Comparison of ENCODE assay signal across 29 cellular contexts in genomic region chr5:56279291-56279690, GRCh38. TPM values are rescaled to one million over a fixed set of nuclear protein-coding genes. Genes with fewer than 3 reads are reported as not detected.
DNase-seq lines count a peak whose midpoint lies in the region; ATAC-seq and TF ChIP-seq lines count a peak whose summit lies in the region.
"Had no signal": no experiment of that assay in that cellular context is flagged by ENCODE, and none has a peak within 500 bp of the region (broad histone marks: within the 10 kb centered on the region; RNA-seq: fewer than 3 reads in every experiment).

No MANE protein-coding gene starts in this region.

- H3K4me2 ChIP-seq in GM23338 = no peak overlapping the region
- no peak overlapping the region for H3K4me2 ChIP-seq in neuronal stem cell (ENCODE audit: insufficient read depth, low read length, poor library complexity, severe bottlenecking)
- H3K4me2 ChIP-seq in MM.1S (ENCODE audit: low read depth, low read length) = no peak overlapping the region

- ATAC-seq in GM23338 (no peak), heart right ventricle (peak in 5 of 8 donors; percentile 47 to 72 (median 62)), GM21447 (IDR thresholded peaks at IDR 0.05; ENCODE audit: unreplicated experiment) (no peak)
- ATAC-seq: activated naive CD8-positive, alpha-beta T cell treated with anti-CD3 and anti-CD28 coated beads, Interleukin-2, amount 50 U/mL, for 24 hours; CD8-positive, alpha-beta T cell; foreskin keratinocyte had no signal

- H3F3A ChIP-seq in GM23338 (replicated peaks; ENCODE audit: low read depth) = no peaks in the 10 kb centered on the region
- H3F3A ChIP-seq in MM.1S (ENCODE audit: insufficient read depth, low read length) = no peaks in the 10 kb centered on the region

- H3K9me2 ChIP-seq in GM23338 (ENCODE audit: insufficient read depth) (0 out of 2 replicates have a peak, but pooled peaks cover 5% of the 10 kb centered on the region), MM.1S (replicated peaks; ENCODE audit: insufficient read depth, low read length) (no peaks in the 10 kb centered on the region)

- intact Hi-C loops in heart right ventricle (cut with DNase I) = loop anchor here in 5 of 10 donors (10.0 kb wide), 5 partner anchors 196 to 856 kb away; no protein-coding TSS in a partner anchor

- TF ChIP-seq CTCF in GM23338 (conservative IDR thresholded peaks at IDR 0.05; ENCODE audit: low read depth in 2 of 2) = no peak
- TF ChIP-seq CTCF in heart right ventricle (IDR thresholded peaks at IDR 0.05) = no peak
- TF ChIP-seq CTCF in MM.1S (IDR thresholded peaks at IDR 0.05; ENCODE audit: low read length) = no peak

- H3K4me3 Mint-ChIP-seq in GM23338 = no peak overlapping the region
- H3K4me3 Mint-ChIP-seq: activated CD4-positive, alpha-beta T cell treated with anti-CD3 and anti-CD28 coated beads, Interleukin-2, amount 10 ng/mL, durations not matched to agents 7 days and 5 days; activated naive CD8-positive, alpha-beta T cell treated with anti-CD3 and anti-CD28 coated beads, Interleukin-2, amount 50 U/mL, for 24 hours; CD8-positive, alpha-beta T cell; dendritic cell treated with granulocyte-macrophage colony-stimulating factor and Interleukin-4, amounts not matched to agents 40 ng/mL and 50 ng/mL, for 4 days; neural crest cell; stimulated activated naive CD8-positive, alpha-beta T cell treated with anti-CD3 and anti-CD28 coated beads, Interleukin-15, Interleukin-2, amounts not matched to agents 100 ng/mL and 50 ng/mL, for 24 hours had no signal

- H4K91ac ChIP-seq in neuronal stem cell (ENCODE audit: low read depth, low read length, poor library complexity) = no peak overlapping the region

- H4K20me1 ChIP-seq in GM23338 (replicated peaks; ENCODE audit: insufficient read depth) (no peaks in the 10 kb centered on the region), MM.1S (ENCODE audit: insufficient read depth, low read length) (no peaks in the 10 kb centered on the region)

- no peak overlapping the region for H3K4ac ChIP-seq in neuronal stem cell (ENCODE audit: low read length)

- 0 out of 2 replicates have a peak overlapping the region, but pooled peaks have one; percentile 43 for H2AFZ ChIP-seq in GM23338
- no peak overlapping the region for H2AFZ ChIP-seq in neuronal stem cell (ENCODE audit: low read length)
- H2AFZ ChIP-seq in MM.1S (ENCODE audit: low read length) = no peak overlapping the region
- H2AFZ ChIP-seq: GM23248 had no signal

- H2AK5ac ChIP-seq in neuronal stem cell (ENCODE audit: low read depth, low read length) = no peak overlapping the region

- H3K14ac ChIP-seq in neuronal stem cell (ENCODE audit: low read length) = no peak overlapping the region

- in situ Hi-C loops in KBM-7 (cut with MboI; ENCODE audit: low pct_unique_long_range_greater_than_20kb, low sequenced_read_pairs) = loop anchor here (10.0 kb wide), 1 partner anchor 556 kb away; no protein-coding TSS in a partner anchor

- H2BK12ac ChIP-seq in neuronal stem cell (ENCODE audit: low read length) = no peak overlapping the region

- H3K79me2 ChIP-seq in GM23338 (replicated peaks; ENCODE audit: insufficient read depth) (no peaks in the 10 kb centered on the region), MM.1S (ENCODE audit: low read length) (no peaks in the 10 kb centered on the region)

- no peak overlapping the region for H3K4me3 ChIP-seq in GM23338
- H3K4me3 ChIP-seq in SJSA1 = no peak overlapping the region
- H3K4me3 ChIP-seq in heart right ventricle = no peak overlapping the region
- no peak overlapping the region for H3K4me3 ChIP-seq in neuronal stem cell (ENCODE audit: low read length in 2 of 2)
- H3K4me3 ChIP-seq in MM.1S (ENCODE audit: low read length) = no peak overlapping the region
- H3K4me3 ChIP-seq: GM23248, prostate gland, upper lobe of left lung had no signal

- no peaks in the 10 kb centered on the region for H3K79me1 ChIP-seq in neuronal stem cell (ENCODE audit: low read depth, low read length)

- H3K4me1 ChIP-seq in GM23338 (ENCODE audit: insufficient read depth) = no peaks in the 10 kb centered on the region
- H3K4me1 ChIP-seq in SJSA1 (replicated peaks) = peaks cover 65% of the 10 kb centered on the region
- peaks cover 4 to 20% (median 15%) of the 10 kb centered on the region in 9 donors for H3K4me1 ChIP-seq in heart right ventricle
- peaks cover 0 to 17% of the 10 kb centered on the region in 2 donors for H3K4me1 ChIP-seq in neuronal stem cell (ENCODE audit: control insufficient read depth in 2 of 2, insufficient read depth in 1 of 2, low read depth in 1 of 2, low read length in 2 of 2)
- no peaks in the 10 kb centered on the region for H3K4me1 ChIP-seq in MM.1S (ENCODE audit: low read length)
- H3K4me1 ChIP-seq: prostate gland had no signal

- H3K9ac ChIP-seq in neuronal stem cell (ENCODE audit: low read depth, low read length, poor library complexity) = no peak overlapping the region
- H3K9ac ChIP-seq in MM.1S (ENCODE audit: low read length) = no peak overlapping the region
- H3K9ac ChIP-seq: GM23248 had no signal

- H3K4me1 Mint-ChIP-seq in GM23338 = peaks cover 4% of the 10 kb centered on the region; the same call in 1 of the 3 replicates
- H3K4me1 Mint-ChIP-seq: activated CD4-positive, alpha-beta T cell treated with anti-CD3 and anti-CD28 coated beads, Interleukin-2, amount 10 ng/mL, durations not matched to agents 7 days and 5 days; activated naive CD8-positive, alpha-beta T cell treated with anti-CD3 and anti-CD28 coated beads, Interleukin-2, amount 50 U/mL, for 24 hours had no signal

- H3K36me3 ChIP-seq in GM23338 (ENCODE audit: insufficient read depth) (no peaks in the 10 kb centered on the region), SJSA1 (no peaks in the 10 kb centered on the region), heart right ventricle (no peaks in the 10 kb centered on the region), neuronal stem cell (replicated peaks in 1 of 2; ENCODE audit: control insufficient read depth in 2 of 2, insufficient read depth in 2 of 2, low read length in 2 of 2) (no peaks in the 10 kb centered on the region), MM.1S (replicated peaks; ENCODE audit: insufficient read depth, low read length) (no peaks in the 10 kb centered on the region)
- H3K36me3 ChIP-seq: prostate gland, upper lobe of left lung had no signal

- no peak overlapping the region for H4K8ac ChIP-seq in neuronal stem cell (ENCODE audit: low read depth, low read length)

- H3K27me3 ChIP-seq in GM23338 (ENCODE audit: insufficient read depth) = no peaks in the 10 kb centered on the region
- no peaks in the 10 kb centered on the region for H3K27me3 ChIP-seq in SJSA1 (replicated peaks)
- H3K27me3 ChIP-seq in heart right ventricle = no peaks in the 10 kb centered on the region
- H3K27me3 ChIP-seq in neuronal stem cell (ENCODE audit: control insufficient read depth in 3 of 3, insufficient read depth in 3 of 3, low read depth in 1 of 3, low read length in 3 of 3) = no peaks in the 10 kb centered on the region
- no peaks in the 10 kb centered on the region for H3K27me3 ChIP-seq in MM.1S (replicated peaks; ENCODE audit: insufficient read depth, low read length)
- H3K27me3 ChIP-seq: foreskin keratinocyte, upper lobe of left lung had no signal

- H2BK15ac ChIP-seq in neuronal stem cell (ENCODE audit: low read length) = no peak overlapping the region

- 48 to 58% methylated on average over 6 of the region's 6 CpGs for WGBS in heart right ventricle, 2 donors
- WGBS in neuronal stem cell (ENCODE audit: extremely low coverage in 2 of 2, insufficient read length in 2 of 2, insufficient replicate concordance in 1 of 2), 2 donors = no CpG with 5 or more reads among the region's 6 CpGs

- no peaks in the 10 kb centered on the region for H3K9me3 Mint-ChIP-seq in GM23338
- H3K9me3 Mint-ChIP-seq: activated naive CD8-positive, alpha-beta T cell treated with anti-CD3 and anti-CD28 coated beads, Interleukin-2, amount 50 U/mL, for 24 hours; CD8-positive, alpha-beta T cell; dendritic cell treated with granulocyte-macrophage colony-stimulating factor and Interleukin-4, amounts not matched to agents 40 ng/mL and 50 ng/mL, for 4 days; stimulated activated naive CD8-positive, alpha-beta T cell treated with anti-CD3 and anti-CD28 coated beads, Interleukin-15, Interleukin-2, amounts not matched to agents 100 ng/mL and 50 ng/mL, for 24 hours had no signal

- no peaks in the 10 kb centered on the region for H3K36me3 Mint-ChIP-seq in GM23338 (ENCODE audit: low read depth)
- H3K36me3 Mint-ChIP-seq: CD8-positive, alpha-beta T cell had no signal

- H3K23ac ChIP-seq in neuronal stem cell (ENCODE audit: low read depth, low read length, poor library complexity) = no peak overlapping the region

- H3K27ac Mint-ChIP-seq in GM23338 = no peak overlapping the region
- H3K27ac Mint-ChIP-seq: activated CD4-positive, alpha-beta T cell treated with anti-CD3 and anti-CD28 coated beads, Interleukin-2, amount 10 ng/mL, durations not matched to agents 7 days and 5 days; activated naive CD8-positive, alpha-beta T cell treated with anti-CD3 and anti-CD28 coated beads, Interleukin-2, amount 50 U/mL, for 24 hours; CD8-positive, alpha-beta T cell; dendritic cell treated with granulocyte-macrophage colony-stimulating factor and Interleukin-4, amounts not matched to agents 40 ng/mL and 50 ng/mL, for 4 days; stimulated activated naive CD8-positive, alpha-beta T cell treated with anti-CD3 and anti-CD28 coated beads, Interleukin-15, Interleukin-2, amounts not matched to agents 100 ng/mL and 50 ng/mL, for 24 hours had no signal

- no peak overlapping the region for H3K27ac ChIP-seq in GM23338 (ENCODE audit: low read depth)
- H3K27ac ChIP-seq in SJSA1 = peak overlapping the region; percentile 98
- peak overlapping the region in 2 of 10 donors; percentile 14 to 15 for H3K27ac ChIP-seq in heart right ventricle
- H3K27ac ChIP-seq in neuronal stem cell (replicated peaks; ENCODE audit: low read length) = no peak overlapping the region
- no peak overlapping the region for H3K27ac ChIP-seq in MM.1S (ENCODE audit: low read length)
- H3K27ac ChIP-seq: epithelial cell of prostate, foreskin keratinocyte, GM23248, prostate gland had no signal

- H3K27me3 Mint-ChIP-seq in GM23338 (ENCODE audit: insufficient read depth, low read depth, poor library complexity) = peaks cover 2% of the 10 kb centered on the region
- H3K27me3 Mint-ChIP-seq: activated CD4-positive, alpha-beta T cell treated with anti-CD3 and anti-CD28 coated beads, Interleukin-2, amount 10 ng/mL, durations not matched to agents 7 days and 5 days; activated naive CD8-positive, alpha-beta T cell treated with anti-CD3 and anti-CD28 coated beads, Interleukin-2, amount 50 U/mL, for 24 hours; dendritic cell treated with granulocyte-macrophage colony-stimulating factor and Interleukin-4, amounts not matched to agents 40 ng/mL and 50 ng/mL, for 4 days; stimulated activated naive CD8-positive, alpha-beta T cell treated with anti-CD3 and anti-CD28 coated beads, Interleukin-15, Interleukin-2, amounts not matched to agents 100 ng/mL and 50 ng/mL, for 24 hours had no signal

- no peak overlapping the region for H2BK120ac ChIP-seq in neuronal stem cell (ENCODE audit: low read depth, low read length)

- H3K9me3 ChIP-seq in SJSA1 (replicated peaks) (no peaks in the 10 kb centered on the region), heart right ventricle (peaks cover 0 to 10% (median 0%) of the 10 kb centered on the region in 11 donors), neuronal stem cell (replicated peaks in 1 of 2; ENCODE audit: control insufficient read depth in 2 of 2, insufficient read depth in 1 of 2, low read depth in 1 of 2, low read length in 2 of 2) (peaks cover 0 to 1% of the 10 kb centered on the region in 2 donors), MM.1S (replicated peaks; ENCODE audit: insufficient read depth, low read length) (no peaks in the 10 kb centered on the region)
- H3K9me3 ChIP-seq: prostate gland, upper lobe of left lung had no signal

- DNase-seq in GM23338 (ENCODE audit: low spot score) (no peak), SJSA1 (ENCODE audit: low read depth in 1 of 2, low spot score in 2 of 2) (no peak), heart right ventricle (no peak), neuronal stem cell (ENCODE audit: low spot score) (no peak), NCI-H1105 treated with DMSO at 0.1 percent for 48 hours (lab: John Stamatoyannopoulos, UW) (no peak), MM.1S (no peak), KBM-7 (no peak)
- DNase-seq: activated CD4-positive, alpha-beta T cell treated with anti-CD3 and anti-CD28 coated beads, Interleukin-2, amount 10 ng/mL, durations not matched to agents 7 days and 5 days; activated CD8-positive, alpha-beta memory T cell treated with anti-CD3 and anti-CD28 coated beads, Interleukin-2, amount 50 U/mL, for 48 hours; activated naive CD8-positive, alpha-beta T cell treated with anti-CD3 and anti-CD28 coated beads, Interleukin-2, amount 50 U/mL, for 24 hours; CD8-positive, alpha-beta T cell; Karpas-422; kidney; NCI-H1092; NCI-H2081 treated with DMSO at 0.1 percent for 48 hours; NCI-H510A; stimulated activated CD4-positive, alpha-beta T cell treated with anti-CD3 and anti-CD28 coated beads, Interleukin-4, amount 100 ng/mL, for 24 hours; T-helper 1 cell; upper lobe of left lung had no signal

- H2BK5ac ChIP-seq in neuronal stem cell (ENCODE audit: low read length) = no peak overlapping the region

- H3K18ac ChIP-seq in neuronal stem cell (ENCODE audit: low read length) = peak overlapping the region; percentile 0

RNA-seq across cellular contexts. Expression of gene ANKRD55, which starts 46.2 kb away (rescaled TPM):
- total RNA-seq in GM23338 (2014; rRNA removed; shearing (Covaris generic)) = not detected in 2 replicates
- not detected in 2 replicates for polyA plus RNA-seq in GM23338 (2016; fragmentation: Nextera tagmentation; extraction: Ambion mirVana)
- not detected in 2 replicates for total RNA-seq in SJSA1 (2014; rRNA removed; shearing (Covaris generic))
- under 1 TPM in 1 of 10 donors, not detected in 9; 0.72 TPM for total RNA-seq in heart right ventricle
- polyA plus RNA-seq in heart right ventricle = under 1 TPM in 1 of 2 donors, not detected in 1; 0.01 TPM
- polyA plus RNA-seq in neuronal stem cell (2013, experiment 1 of 2) = not detected
- not detected for polyA plus RNA-seq in neuronal stem cell (2013, experiment 2 of 2)
- total RNA-seq: CD8-positive, alpha-beta T cell; foreskin keratinocyte; GM23248; HT1080; mesenteric fat pad had no signal
- polyA plus RNA-seq: foreskin keratinocyte, GM23248 had no signal

Comparison
In these comparisons a context has a peak if more than half of its experiments do, and no peak if none do; other contexts are left out.
1. ATAC-seq: peak in heart right ventricle (5 of 8); none in GM23338 (single experiment) and GM21447 (single experiment).